In genomic region chr6:57262901-57263694, GRCh38 we compare ENCODE assay signal across 10 cellular contexts. TPM values are rescaled to one million over a fixed set of nuclear protein-coding genes. Genes with fewer than 3 reads are reported as not detected.
A peak's percentile ranks its signal among the peaks of the same experiment; 100 is the strongest.
DNase-seq lines count a peak whose midpoint lies in the region; ATAC-seq, FAIRE-seq and TF ChIP-seq lines count a peak whose summit lies in the region.
"Had no signal": no experiment of that assay in that cellular context is flagged by ENCODE, and none has a peak within 500 bp of the region (broad histone marks: within the 10 kb centered on the region; RNA-seq: fewer than 3 reads in every experiment).

No MANE protein-coding gene starts in this region.

- no peaks in the 10 kb centered on the region for H3K36me3 Mint-ChIP-seq in activated T-helper 17 cell treated with anti-CD3 and anti-CD28 coated beads, Interleukin-2, amount 50 U/mL, for 72 hours (ENCODE audit: low read depth)
- H3K36me3 Mint-ChIP-seq in CD4-positive, alpha-beta T cell (ENCODE audit: low read depth): no peaks in the 10 kb centered on the region

- intact Hi-C loops in sigmoid colon (cut with DNase I): loop anchor here (2.0 to 5.0 kb wide), 2 partner anchors 39 to 90 kb away; partner anchors contain the start of gene BAG2
- intact Hi-C loops in CD4-positive, alpha-beta T cell (cut with DNase I, micrococcal nuclease): no loop called here

- ATAC-seq in activated T-helper 17 cell treated with anti-CD3 and anti-CD28 coated beads, Interleukin-2, amount 50 U/mL, for 72 hours (replicated peaks): peak; percentile 56
- ATAC-seq in gastroesophageal sphincter (peak; percentile 49), GM21423 (IDR thresholded peaks at IDR 0.05; ENCODE audit: unreplicated experiment) (no peak), GM19395 (IDR thresholded peaks at IDR 0.05; ENCODE audit: unreplicated experiment) (no peak)
- no peak for ATAC-seq in CD4-positive, alpha-beta T cell (ENCODE audit: poor library complexity)

- H3K27me3 Mint-ChIP-seq in activated T-helper 17 cell treated with anti-CD3 and anti-CD28 coated beads, Interleukin-2, amount 50 U/mL, for 72 hours: peaks cover 3% of the 10 kb centered on the region
- no peaks in the 10 kb centered on the region for H3K27me3 Mint-ChIP-seq in CD4-positive, alpha-beta T cell

- TF ChIP-seq CTCF in gastroesophageal sphincter (IDR thresholded peaks at IDR 0.05): no peak
- TF ChIP-seq CTCF in sigmoid colon (IDR thresholded peaks at IDR 0.05): no peak
- TF ChIP-seq CTCF in CD4-positive, alpha-beta T cell (IDR thresholded peaks at IDR 0.05): no peak

- H3K27ac Mint-ChIP-seq in activated T-helper 17 cell treated with anti-CD3 and anti-CD28 coated beads, Interleukin-2, amount 50 U/mL, for 72 hours: no peak overlapping the region
- no peak overlapping the region for H3K27ac Mint-ChIP-seq in CD4-positive, alpha-beta T cell

- H3K27ac ChIP-seq in gastroesophageal sphincter: peak overlapping the region; percentile 67 to 90 (median 78)
- peak overlapping the region; percentile 77 to 95 (median 90) for H3K27ac ChIP-seq in sigmoid colon
- H3K27ac ChIP-seq in CD4-positive, alpha-beta T cell (ENCODE audit: low read depth, low read length): no peak overlapping the region

- H3K36me3 ChIP-seq in gastroesophageal sphincter: no peaks in the 10 kb centered on the region
- no peaks in the 10 kb centered on the region for H3K36me3 ChIP-seq in sigmoid colon

- no peak for FAIRE-seq in RCC 7860 (lab: Jason Lieb, UNC)

- no peaks in the 10 kb centered on the region for H3K4me1 Mint-ChIP-seq in activated T-helper 17 cell treated with anti-CD3 and anti-CD28 coated beads, Interleukin-2, amount 50 U/mL, for 72 hours
- no peaks in the 10 kb centered on the region for H3K4me1 Mint-ChIP-seq in CD4-positive, alpha-beta T cell (ENCODE audit: low read depth)

- TF ChIP-seq EP300 in gastroesophageal sphincter (IDR thresholded peaks at IDR 0.05) (no peak), sigmoid colon (IDR thresholded peaks at IDR 0.05) (peak; percentile 22 to 73 (median 61))

- H3K4me1 ChIP-seq in gastroesophageal sphincter (peaks cover 20 to 83% (median 26%) of the 10 kb centered on the region in 3 donors), sigmoid colon (peaks cover 0 to 92% (median 74%) of the 10 kb centered on the region in 4 donors)

- POLR2A ChIA-PET in CD4-positive, alpha-beta T cell (lab: Charles Lee): no interaction called here

- peak; percentile 95 for DNase-seq in ELR (ENCODE audit: low read depth)
- peak; percentile 82 for DNase-seq in sigmoid colon
- no peak for DNase-seq in RCC 7860 (ENCODE audit: low spot score)
- DNase-seq in CD4-positive, alpha-beta T cell: no peak
- DNase-seq: T1000 had no signal

- CTCF ChIA-PET in CD4-positive, alpha-beta T cell (lab: Charles Lee): no interaction called here

- H3K4me3 Mint-ChIP-seq in activated T-helper 17 cell treated with anti-CD3 and anti-CD28 coated beads, Interleukin-2, amount 50 U/mL, for 72 hours: no peak overlapping the region
- no peak overlapping the region for H3K4me3 Mint-ChIP-seq in CD4-positive, alpha-beta T cell

- H3K27me3 ChIP-seq in gastroesophageal sphincter: no peaks in the 10 kb centered on the region
- H3K27me3 ChIP-seq in sigmoid colon: no peaks in the 10 kb centered on the region
- H3K27me3 ChIP-seq in CD4-positive, alpha-beta T cell (ENCODE audit: control insufficient read depth, insufficient read depth, low read length): peaks cover 4% of the 10 kb centered on the region

- no peak overlapping the region for H3K4me3 ChIP-seq in gastroesophageal sphincter
- peak overlapping the region in 1 of 4 donors; percentile 4 for H3K4me3 ChIP-seq in sigmoid colon
- H3K4me3 ChIP-seq: skin epidermis had no signal

- 18 to 33% methylated on average over 3 of the region's 3 CpGs for WGBS in gastroesophageal sphincter (ENCODE audit: low coverage in 1 of 2), 2 donors
- 52 to 62% methylated on average over 3 of the region's 3 CpGs for WGBS in sigmoid colon, 2 donors

- H3K9me3 ChIP-seq in gastroesophageal sphincter: no peaks in the 10 kb centered on the region
- no peaks in the 10 kb centered on the region for H3K9me3 ChIP-seq in sigmoid colon
- no peaks in the 10 kb centered on the region for H3K9me3 ChIP-seq in CD4-positive, alpha-beta T cell (ENCODE audit: control insufficient read depth, low read length)

- TF ChIP-seq POLR2A in gastroesophageal sphincter (IDR thresholded peaks at IDR 0.05) (no peak), sigmoid colon (IDR thresholded peaks at IDR 0.05) (no peak)

- H3K9me3 Mint-ChIP-seq in activated T-helper 17 cell treated with anti-CD3 and anti-CD28 coated beads, Interleukin-2, amount 50 U/mL, for 72 hours: no peaks in the 10 kb centered on the region
- no peaks in the 10 kb centered on the region for H3K9me3 Mint-ChIP-seq in CD4-positive, alpha-beta T cell

RNA-seq across cellular contexts. Expression of gene RAB23, which starts 41.0 kb away (rescaled TPM):
- total RNA-seq in activated T-helper 17 cell treated with anti-CD3 and anti-CD28 coated beads, Interleukin-2, amount 50 U/mL, for 72 hours: 1 to 10 TPM; 2.6 to 4.1 TPM
- total RNA-seq in gastroesophageal sphincter (100 to 1,000 TPM in 1 of 4 donors, 10 to 100 TPM in 3; 45.5 to 107 (median 78.1) TPM), sigmoid colon (100 to 1,000 TPM; 115 to 188 (median 167) TPM)
- 10 to 100 TPM in 1 of 3 donors, 1 to 10 TPM in 2; 3.5 to 10.1 (median 7.8) TPM for polyA plus RNA-seq in sigmoid colon
- under 1 TPM; 0.45 to 0.49 TPM for total RNA-seq in CD4-positive, alpha-beta T cell

RNA-seq across cellular contexts. Expression of gene PRIM2, which starts 54.3 kb away (rescaled TPM):
- 10 to 100 TPM; 42.7 to 49.1 TPM for total RNA-seq in activated T-helper 17 cell treated with anti-CD3 and anti-CD28 coated beads, Interleukin-2, amount 50 U/mL, for 72 hours
- total RNA-seq in gastroesophageal sphincter: 10 to 100 TPM in 1 of 4 donors, 1 to 10 TPM in 3; 8.1 to 11.2 (median 9.0) TPM
- 10 to 100 TPM; 10.7 to 14.7 (median 12.4) TPM for total RNA-seq in sigmoid colon
- 1 to 10 TPM; 3.6 to 8.8 (median 6.2) TPM for polyA plus RNA-seq in sigmoid colon
- 1 to 10 TPM; 8.6 to 8.9 TPM for total RNA-seq in CD4-positive, alpha-beta T cell

Comparison
In these comparisons a context has a peak if more than half of its experiments do, and no peak if none do; other contexts are left out.
1. DNase-seq: peak in ELR (single experiment) and sigmoid colon (single experiment); none in RCC 7860 (single experiment) and CD4-positive, alpha-beta T cell (0 of 10).
2. ATAC-seq: peak in activated T-helper 17 cell treated with anti-CD3 and anti-CD28 coated beads, Interleukin-2, amount 50 U/mL, for 72 hours (single experiment) and gastroesophageal sphincter (single experiment); none in GM21423 (single experiment), GM19395 (single experiment) and CD4-positive, alpha-beta T cell (single experiment).
3. RNA of gene RAB23, which starts 41.0 kb away (total RNA-seq): 115 to 188 TPM in sigmoid colon and 45.5 to 107 TPM in gastroesophageal sphincter; 2.6 to 4.1 TPM in activated T-helper 17 cell treated with anti-CD3 and anti-CD28 coated beads, Interleukin-2, amount 50 U/mL, for 72 hours and 0.45 to 0.49 TPM in CD4-positive, alpha-beta T cell; every median in the first group is over 4 times any median in the second.